In the genomic region with DNA sequence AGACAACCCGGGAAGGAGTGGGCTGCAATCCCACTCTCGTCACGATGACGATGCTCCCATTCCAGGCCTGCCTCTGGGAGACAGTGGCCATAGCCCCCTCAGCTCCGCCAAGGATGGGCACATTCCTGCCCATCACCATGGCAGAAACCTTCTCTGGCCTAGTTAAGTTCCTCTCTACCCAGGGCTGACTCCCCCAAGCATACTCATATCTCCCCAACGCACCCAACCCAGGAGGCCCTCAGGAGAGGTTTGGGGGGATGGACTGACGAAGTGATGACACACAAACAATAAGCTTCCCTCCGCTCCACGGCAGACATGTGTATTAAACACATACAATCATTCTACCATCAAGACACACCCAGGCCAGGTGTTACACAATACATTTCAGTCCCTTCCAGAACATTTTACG, we compare ENCODE assay signal across 12 cellular contexts.
DNase-seq lines count a peak whose midpoint lies in the region; ATAC-seq, FAIRE-seq and TF ChIP-seq lines count a peak whose summit lies in the region.
"Had no signal": no experiment of that assay in that cellular context is flagged by ENCODE, and none has a peak within 500 bp of the region (broad histone marks: within the 10 kb centered on the region; RNA-seq: fewer than 3 reads in every experiment).

No MANE protein-coding gene starts in this region.

- H3K79me2 ChIP-seq in K562 (ENCODE audit: control insufficient read depth, insufficient read depth, low read length) = no peaks in the 10 kb centered on the region; the same call in 2 of the 3 replicates
- peaks cover 94% of the 10 kb centered on the region for H3K79me2 ChIP-seq in hepatocyte

- FAIRE-seq in K562 (lab: Jason Lieb, UNC) = no peak
- FAIRE-seq: GM12878 had no signal

- in situ Hi-C loops in K562 (cut with MboI) = no loop called here

- TF ChIP-seq RAD21 in K562 (CRISPR knock-in tag; conservative IDR thresholded peaks at IDR 0.05 in 1 of 2, IDR thresholded peaks at IDR 0.05 in 1 of 2) = no peak

- H3K27me3 ChIP-seq in H7 (ENCODE audit: control insufficient read depth, insufficient read depth, low read length) (no peaks in the 10 kb centered on the region), K562 (ENCODE audit: control insufficient read depth in 2 of 2, insufficient read depth in 2 of 2, low read length in 2 of 2) (peaks cover 0 to 23% of the 10 kb centered on the region in 2 experiments; a peak in 2 of 5 replicates), hepatocyte (no peaks in the 10 kb centered on the region), skeletal muscle satellite cell (ENCODE audit: control insufficient read depth, insufficient read depth, low read length) (no peaks in the 10 kb centered on the region), MG63 (no peaks in the 10 kb centered on the region)

- H3K4me1 ChIP-seq in K562 (replicated peaks in 1 of 2; ENCODE audit: control insufficient read depth in 2 of 2, insufficient read depth in 2 of 2, low read length in 2 of 2) = no peaks in the 10 kb centered on the region
- H3K4me1 ChIP-seq in hepatocyte (ENCODE audit: insufficient read depth) = peaks cover 41% of the 10 kb centered on the region
- H3K4me1 ChIP-seq in skeletal muscle satellite cell (ENCODE audit: control insufficient read depth, insufficient read depth, low read length) = peaks cover 68% of the 10 kb centered on the region

- TF ChIP-seq POLR2A in K562 (conservative IDR thresholded peaks at IDR 0.05) = no peak

- H3K9me1 ChIP-seq in K562 (ENCODE audit: control insufficient read depth, insufficient read depth, low read length) = no peaks in the 10 kb centered on the region

- ATAC-seq in K562 (no peak), GM19467 (IDR thresholded peaks at IDR 0.05; ENCODE audit: unreplicated experiment) (no peak)
- ATAC-seq: activated CD8-positive, alpha-beta T cell treated with anti-CD3 and anti-CD28 coated beads, Interleukin-2, amount 10 ng/mL, durations not matched to agents 7 days and 5 days had no signal

- WGBS in K562 (ENCODE audit: insufficient coverage, low coverage, missing lambda C conversion rate) = 15% methylated on average over 10 of the region's 10 CpGs
- 63% methylated on average over 10 of the region's 10 CpGs for WGBS in hepatocyte (ENCODE audit: low lambda C conversion rate, missing lambda C conversion rate)

- H3K9me3 ChIP-seq in K562 (replicated peaks; ENCODE audit: control insufficient read depth, insufficient read depth, low read depth, low read length) (no peaks in the 10 kb centered on the region), hepatocyte (ENCODE audit: low read depth) (no peaks in the 10 kb centered on the region), skeletal muscle satellite cell (replicated peaks; ENCODE audit: low read length) (no peaks in the 10 kb centered on the region), MG63 (no peaks in the 10 kb centered on the region)

- H3K36me3 ChIP-seq in H7 (replicated peaks; ENCODE audit: control insufficient read depth, insufficient read depth, low read length) = no peaks in the 10 kb centered on the region
- no peaks in the 10 kb centered on the region for H3K36me3 ChIP-seq in K562 (ENCODE audit: control insufficient read depth, insufficient read depth, low read length)
- no peaks in the 10 kb centered on the region for H3K36me3 ChIP-seq in hepatocyte (replicated peaks; ENCODE audit: insufficient read depth, low read depth)
- peaks cover 7% of the 10 kb centered on the region for H3K36me3 ChIP-seq in skeletal muscle satellite cell (ENCODE audit: insufficient read depth, low read length)
- no peaks in the 10 kb centered on the region; the same call in 1 of the 2 replicates for H3K36me3 ChIP-seq in MG63

- no peak overlapping the region for H3K9ac ChIP-seq in K562 (ENCODE audit: insufficient read depth in 1 of 2, low read depth in 2 of 2, low read length in 2 of 2)
- no peak overlapping the region for H3K9ac ChIP-seq in skeletal muscle satellite cell (ENCODE audit: low read depth, low read length)

- CTCF ChIA-PET in K562 (lab: Yijun Ruan, JAX; ENCODE audit: low intra/inter-chr PET ratio) = no interaction called here

- no peak overlapping the region for H3K4me3 ChIP-seq in H7 (ENCODE audit: insufficient read depth, low read depth, low read length)
- no peak overlapping the region for H3K4me3 ChIP-seq in K562
- no peak overlapping the region for H3K4me3 ChIP-seq in hepatocyte
- no peak overlapping the region for H3K4me3 ChIP-seq in skeletal muscle satellite cell (ENCODE audit: low read length)
- H3K4me3 ChIP-seq in MG63 = no peak overlapping the region

- no TSS peak for BruUV-seq in K562 (replicated peaks; lab: Mats Ljungman, UMichigan)

- no peaks in the 10 kb centered on the region for H3K9me2 ChIP-seq in hepatocyte (replicated peaks; ENCODE audit: insufficient read depth)

- no peak overlapping the region for H3K4me2 ChIP-seq in K562 (ENCODE audit: insufficient read depth, low read length)
- peak overlapping the region; percentile 75 for H3K4me2 ChIP-seq in hepatocyte
- peak overlapping the region; percentile 79 for H3K4me2 ChIP-seq in skeletal muscle satellite cell (ENCODE audit: low read length)

- no peak for TF ChIP-seq CTCF in K562 (IDR thresholded peaks at IDR 0.05 in 2 of 3, conservative IDR thresholded peaks at IDR 0.05 in 1 of 3; ENCODE audit: insufficient read depth in 2 of 3, low read depth in 1 of 3, low read length in 3 of 3)
- TF ChIP-seq CTCF in hepatocyte (IDR thresholded peaks at IDR 0.05; ENCODE audit: poor library complexity) = no peak

- TF ChIP-seq EP300 in K562 (IDR thresholded peaks at IDR 0.05; ENCODE audit: low read length) = no peak

- H3K27ac ChIP-seq in K562 (ENCODE audit: extremely low read depth, low read depth, low read length) (no peak overlapping the region), hepatocyte (peak overlapping the region; percentile 86)

- intact Hi-C loops in K562 (cut with micrococcal nuclease) = no loop called here

- POLR2A ChIA-PET in K562 (lab: Yijun Ruan, JAX) = interaction anchor here (0.6 to 1.0 kb wide), 3 partner anchors 22 to 213 kb away, joined by 3 read pairs; no protein-coding TSS in a partner anchor

- H2AFZ ChIP-seq in K562 (ENCODE audit: low read depth, low read length) (no peak overlapping the region), hepatocyte (no peak overlapping the region)

- peaks cover 18% of the 10 kb centered on the region; the same call in 1 of the 2 replicates for H4K20me1 ChIP-seq in K562 (replicated peaks; ENCODE audit: control insufficient read depth, insufficient read depth, low read length)
- H4K20me1 ChIP-seq in hepatocyte (ENCODE audit: insufficient read depth, poor library complexity, severe bottlenecking) = peaks cover 39% of the 10 kb centered on the region

- DNase-seq in H7 (peak; percentile 29), K562 (ENCODE audit: extremely low read depth in 1 of 4, low spot score in 3 of 4) (no peak), hepatocyte (ENCODE audit: low spot score) (no peak), MG63 (no peak), superior temporal gyrus (ENCODE audit: extremely low spot score) (no peak), NCI-H1694 (lab: John Stamatoyannopoulos, UW) (no peak)
- DNase-seq: activated CD8-positive, alpha-beta T cell treated with anti-CD3 and anti-CD28 coated beads, Interleukin-2, amount 10 ng/mL, durations not matched to agents 7 days and 5 days; KG1; NCI-H2171 treated with DMSO at 0.1 percent for 48 hours had no signal

TF ChIP-seq in K562, 482 proteins besides CTCF, POLR2A, EP300 and RAD21:
- no peak for TF ChIP-seq HDGF (IDR thresholded peaks at IDR 0.05)
- TF ChIP-seq CEBPB (tag; IDR thresholded peaks at IDR 0.05) = peak; percentile 53
- TF ChIP-seq ZC3H8 (IDR thresholded peaks at IDR 0.05) = no peak
- no peak for TF ChIP-seq TCFL5 (CRISPR knock-in tag; conservative IDR thresholded peaks at IDR 0.05)
TF ChIP-seq in K562: peak in this region for 1.
